In genomic region chr21:18170829-18171228, GRCh38 we compare ENCODE assay signal across 1 cellular context.
TF ChIP-seq lines count a peak whose summit lies in the region.

No MANE protein-coding gene starts in this region.

TF ChIP-seq in K562, 482 proteins besides CTCF, POLR2A, EP300 and RAD21 (continued from another document):
- TF ChIP-seq MLX (CRISPR knock-in tag; conservative IDR thresholded peaks at IDR 0.05): no peak
- no peak for TF ChIP-seq ZNF280B (CRISPR knock-in tag; IDR thresholded peaks at IDR 0.05)
- no peak for TF ChIP-seq FOXK1 (CRISPR knock-in tag; IDR thresholded peaks at IDR 0.05; ENCODE audit: borderline replicate concordance)
- TF ChIP-seq EWSR1 (IDR thresholded peaks at IDR 0.05; ENCODE audit: borderline replicate concordance, low read depth, partially characterized antibody): no peak
